In the genomic region with DNA sequence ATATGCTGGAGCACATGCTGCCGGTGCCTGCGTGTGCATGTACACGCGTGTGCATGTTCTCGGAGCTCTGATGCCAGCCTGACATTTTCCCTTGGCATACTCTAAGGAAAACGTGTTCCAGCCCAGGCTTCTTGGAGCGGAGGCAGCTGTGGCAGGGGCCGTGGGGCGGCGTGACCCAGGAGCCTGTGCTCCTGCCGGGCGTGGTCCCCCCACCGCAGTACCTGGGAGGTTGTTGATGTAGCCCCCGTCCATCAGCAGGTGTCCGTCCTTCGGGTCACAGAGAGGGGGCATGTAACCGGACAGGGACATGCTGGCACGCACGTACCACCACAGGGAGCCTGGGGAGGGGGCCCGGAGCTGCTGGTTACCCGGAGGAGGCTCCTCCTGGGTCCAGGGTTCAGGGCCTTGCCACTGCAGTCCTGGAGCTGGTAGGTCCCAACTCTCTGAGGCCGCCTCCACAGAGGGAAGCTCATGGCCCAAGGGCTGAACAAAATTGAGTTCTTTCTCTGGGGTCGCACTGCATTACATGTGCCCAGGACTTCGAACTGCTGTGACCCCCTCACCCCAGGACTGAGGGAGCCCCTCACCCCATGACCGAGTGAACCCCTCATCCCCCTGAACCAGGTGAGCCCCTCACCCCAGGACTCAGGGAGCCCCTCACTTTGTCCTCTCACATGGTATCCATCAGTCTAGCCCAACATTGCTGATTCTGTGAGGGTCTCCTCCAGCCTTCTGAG, we compare ENCODE assay signal across 1 cellular context.
TF ChIP-seq lines count a peak whose summit lies in the region.

No MANE protein-coding gene starts in this region.

TF ChIP-seq in K562, 482 proteins besides CTCF, POLR2A, EP300 and RAD21:
- TF ChIP-seq HMGN3 (IDR thresholded peaks at IDR 0.05; ENCODE audit: borderline replicate concordance, extremely low read depth, insufficient read length, low read depth, low read length), result peak; percentile 31
- TF ChIP-seq, protein P1, sequence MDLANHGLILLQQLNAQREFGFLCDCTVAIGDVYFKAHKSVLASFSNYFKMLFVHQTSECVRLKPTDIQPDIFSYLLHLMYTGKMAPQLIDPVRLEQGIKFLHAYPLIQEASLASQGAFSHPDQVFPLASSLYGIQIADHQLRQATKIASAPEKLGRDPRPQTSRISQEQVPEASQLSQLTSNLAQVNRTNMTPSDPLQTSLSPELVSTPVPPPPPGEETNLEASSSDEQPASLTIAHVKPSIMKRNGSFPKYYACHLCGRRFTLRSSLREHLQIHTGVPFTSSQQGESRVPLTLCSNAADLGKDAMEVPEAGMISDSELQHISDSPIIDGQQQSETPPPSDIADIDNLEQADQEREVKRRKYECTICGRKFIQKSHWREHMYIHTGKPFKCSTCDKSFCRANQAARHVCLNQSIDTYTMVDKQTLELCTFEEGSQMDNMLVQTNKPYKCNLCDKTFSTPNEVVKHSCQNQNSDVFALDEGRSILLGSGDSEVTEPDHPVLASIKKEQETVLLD (IDR thresholded peaks at IDR 0.05), result no peak
- TF ChIP-seq, protein P2, sequence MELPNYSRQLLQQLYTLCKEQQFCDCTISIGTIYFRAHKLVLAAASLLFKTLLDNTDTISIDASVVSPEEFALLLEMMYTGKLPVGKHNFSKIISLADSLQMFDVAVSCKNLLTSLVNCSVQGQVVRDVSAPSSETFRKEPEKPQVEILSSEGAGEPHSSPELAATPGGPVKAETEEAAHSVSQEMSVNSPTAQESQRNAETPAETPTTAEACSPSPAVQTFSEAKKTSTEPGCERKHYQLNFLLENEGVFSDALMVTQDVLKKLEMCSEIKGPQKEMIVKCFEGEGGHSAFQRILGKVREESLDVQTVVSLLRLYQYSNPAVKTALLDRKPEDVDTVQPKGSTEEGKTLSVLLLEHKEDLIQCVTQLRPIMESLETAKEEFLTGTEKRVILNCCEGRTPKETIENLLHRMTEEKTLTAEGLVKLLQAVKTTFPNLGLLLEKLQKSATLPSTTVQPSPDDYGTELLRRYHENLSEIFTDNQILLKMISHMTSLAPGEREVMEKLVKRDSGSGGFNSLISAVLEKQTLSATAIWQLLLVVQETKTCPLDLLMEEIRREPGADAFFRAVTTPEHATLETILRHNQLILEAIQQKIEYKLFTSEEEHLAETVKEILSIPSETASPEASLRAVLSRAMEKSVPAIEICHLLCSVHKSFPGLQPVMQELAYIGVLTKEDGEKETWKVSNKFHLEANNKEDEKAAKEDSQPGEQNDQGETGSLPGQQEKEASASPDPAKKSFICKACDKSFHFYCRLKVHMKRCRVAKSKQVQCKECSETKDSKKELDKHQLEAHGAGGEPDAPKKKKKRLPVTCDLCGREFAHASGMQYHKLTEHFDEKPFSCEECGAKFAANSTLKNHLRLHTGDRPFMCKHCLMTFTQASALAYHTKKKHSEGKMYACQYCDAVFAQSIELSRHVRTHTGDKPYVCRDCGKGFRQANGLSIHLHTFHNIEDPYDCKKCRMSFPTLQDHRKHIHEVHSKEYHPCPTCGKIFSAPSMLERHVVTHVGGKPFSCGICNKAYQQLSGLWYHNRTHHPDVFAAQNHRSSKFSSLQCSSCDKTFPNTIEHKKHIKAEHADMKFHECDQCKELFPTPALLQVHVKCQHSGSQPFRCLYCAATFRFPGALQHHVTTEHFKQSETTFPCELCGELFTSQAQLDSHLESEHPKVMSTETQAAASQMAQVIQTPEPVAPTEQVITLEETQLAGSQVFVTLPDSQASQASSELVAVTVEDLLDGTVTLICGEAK (IDR thresholded peaks at IDR 0.05), result no peak
- TF ChIP-seq, protein P2 (CRISPR knock-in tag; IDR thresholded peaks at IDR 0.05), result 0 out of 2 replicates have a peak, but pooled peaks have one; percentile 8
